ENCODE assay signal across 18 cellular contexts in genomic region chr12:99618657-99619056, GRCh38. TPM values are rescaled to one million over a fixed set of nuclear protein-coding genes. Genes with fewer than 3 reads are reported as not detected.
"Had no signal": no experiment of that assay in that cellular context is flagged by ENCODE, and none has a peak within 500 bp of the region (broad histone marks: within the 10 kb centered on the region; RNA-seq: fewer than 3 reads in every experiment).

No MANE protein-coding gene starts in this region.

- H3K27me3 ChIP-seq: breast epithelium, gastroesophageal sphincter, heart right ventricle, pancreas, thyroid gland had no signal

- H3K27ac Mint-ChIP-seq: activated CD4-positive, alpha-beta T cell treated with anti-CD3 and anti-CD28 coated beads, Interleukin-2, amount 10 ng/mL, durations not matched to agents 7 days and 5 days; activated naive CD8-positive, alpha-beta T cell treated with anti-CD3 and anti-CD28 coated beads for 36 hours; activated T-helper 1 cell treated with anti-CD3 and anti-CD28 coated beads, Interleukin-12 subunit alpha, Interleukin-12 subunit beta, Interleukin-2, Interleukin-4 antibody, amounts not matched to agents 30 ng/mL and 10 ng/mL and 1 ng/mL, durations not matched to agents 14 hours and 24 hours and 36 hours; stimulated activated effector memory CD8-positive, alpha-beta T cell treated with anti-CD3 and anti-CD28 coated beads, Interleukin-12 subunit alpha, Interleukin-12 subunit beta, amount 100 ng/mL, for 72 hours had no signal

- H3K4me3 ChIP-seq: breast epithelium, gastroesophageal sphincter, heart right ventricle, lower lobe of right lung, pancreas, thyroid gland had no signal

- H3K9me3 Mint-ChIP-seq: activated CD4-positive, alpha-beta T cell treated with anti-CD3 and anti-CD28 coated beads, Interleukin-2, amount 10 ng/mL, durations not matched to agents 7 days and 5 days; activated T-helper 1 cell treated with anti-CD3 and anti-CD28 coated beads, Interleukin-12 subunit alpha, Interleukin-12 subunit beta, Interleukin-2, Interleukin-4 antibody, amounts not matched to agents 30 ng/mL and 10 ng/mL and 1 ng/mL, durations not matched to agents 14 hours and 24 hours and 36 hours had no signal

- H3K36me3 ChIP-seq: breast epithelium, gastroesophageal sphincter, heart right ventricle, lower lobe of right lung, pancreas, thyroid gland had no signal

- H3K4me3 Mint-ChIP-seq: activated CD4-positive, alpha-beta T cell treated with anti-CD3 and anti-CD28 coated beads, Interleukin-2, amount 10 ng/mL, durations not matched to agents 7 days and 5 days; activated naive CD8-positive, alpha-beta T cell treated with anti-CD3 and anti-CD28 coated beads for 36 hours; activated T-helper 1 cell treated with anti-CD3 and anti-CD28 coated beads, Interleukin-12 subunit alpha, Interleukin-12 subunit beta, Interleukin-2, Interleukin-4 antibody, amounts not matched to agents 30 ng/mL and 10 ng/mL and 1 ng/mL, durations not matched to agents 14 hours and 24 hours and 36 hours; neural crest cell; stimulated activated effector memory CD8-positive, alpha-beta T cell treated with anti-CD3 and anti-CD28 coated beads, Interleukin-12 subunit alpha, Interleukin-12 subunit beta, amount 100 ng/mL, for 72 hours had no signal

- H3K4me1 ChIP-seq: breast epithelium, gastroesophageal sphincter, heart right ventricle, lower lobe of right lung, pancreas, thyroid gland had no signal

- H3K27ac ChIP-seq: breast epithelium, gastroesophageal sphincter, heart right ventricle, lower lobe of right lung, pancreas, thyroid gland had no signal

- H3K27me3 Mint-ChIP-seq: activated CD4-positive, alpha-beta T cell treated with anti-CD3 and anti-CD28 coated beads, Interleukin-2, amount 10 ng/mL, durations not matched to agents 7 days and 5 days; activated naive CD8-positive, alpha-beta T cell treated with anti-CD3 and anti-CD28 coated beads for 36 hours had no signal

- H3K9me3 ChIP-seq: pancreas, thyroid gland had no signal

- ATAC-seq: gastroesophageal sphincter; left colon; pancreas; stimulated activated effector memory CD8-positive, alpha-beta T cell treated with anti-CD3 and anti-CD28 coated beads, Interleukin-12 subunit alpha, Interleukin-12 subunit beta, amount 100 ng/mL, for 72 hours had no signal

- H3K36me3 Mint-ChIP-seq: activated naive CD8-positive, alpha-beta T cell treated with anti-CD3 and anti-CD28 coated beads for 36 hours; stimulated activated effector memory CD8-positive, alpha-beta T cell treated with anti-CD3 and anti-CD28 coated beads, Interleukin-12 subunit alpha, Interleukin-12 subunit beta, amount 100 ng/mL, for 72 hours had no signal

- DNase-seq: activated CD4-positive, alpha-beta T cell treated with anti-CD3 and anti-CD28 coated beads, Interleukin-2, amount 10 ng/mL, durations not matched to agents 7 days and 5 days; activated CD8-positive, alpha-beta memory T cell treated with anti-CD3 and anti-CD28 coated beads for 24 hours; activated naive CD8-positive, alpha-beta T cell treated with anti-CD3 and anti-CD28 coated beads for 36 hours; heart right ventricle; left colon; lower lobe of right lung; midbrain; thyroid gland had no signal

- H3K4me1 Mint-ChIP-seq: activated CD4-positive, alpha-beta T cell treated with anti-CD3 and anti-CD28 coated beads, Interleukin-2, amount 10 ng/mL, durations not matched to agents 7 days and 5 days; activated naive CD8-positive, alpha-beta T cell treated with anti-CD3 and anti-CD28 coated beads for 36 hours; neural crest cell; stimulated activated effector memory CD8-positive, alpha-beta T cell treated with anti-CD3 and anti-CD28 coated beads, Interleukin-12 subunit alpha, Interleukin-12 subunit beta, amount 100 ng/mL, for 72 hours had no signal

RNA-seq across cellular contexts. Expression of gene GARIN6, which starts 28.9 kb away (rescaled TPM):
- total RNA-seq: activated CD4-positive, alpha-beta T cell treated with anti-CD3 and anti-CD28 coated beads, Interleukin-2, amount 10 ng/mL, durations not matched to agents 7 days and 5 days; activated naive CD8-positive, alpha-beta T cell treated with anti-CD3 and anti-CD28 coated beads for 36 hours; activated T-helper 1 cell treated with anti-CD3 and anti-CD28 coated beads, Interleukin-12 subunit alpha, Interleukin-12 subunit beta, Interleukin-2, Interleukin-4 antibody, amounts not matched to agents 30 ng/mL and 10 ng/mL and 1 ng/mL, durations not matched to agents 14 hours and 24 hours and 36 hours; breast epithelium; cerebellum; dermis microvascular lymphatic vessel endothelial cell; epithelial cell of proximal tubule; gastroesophageal sphincter; heart right ventricle; left colon; lower lobe of right lung; myocyte; neural crest cell; pancreas had no signal
- polyA plus RNA-seq: heart right ventricle, pancreas had no signal
